24 cellular contexts compared by ENCODE assay signal in the genomic region with DNA sequence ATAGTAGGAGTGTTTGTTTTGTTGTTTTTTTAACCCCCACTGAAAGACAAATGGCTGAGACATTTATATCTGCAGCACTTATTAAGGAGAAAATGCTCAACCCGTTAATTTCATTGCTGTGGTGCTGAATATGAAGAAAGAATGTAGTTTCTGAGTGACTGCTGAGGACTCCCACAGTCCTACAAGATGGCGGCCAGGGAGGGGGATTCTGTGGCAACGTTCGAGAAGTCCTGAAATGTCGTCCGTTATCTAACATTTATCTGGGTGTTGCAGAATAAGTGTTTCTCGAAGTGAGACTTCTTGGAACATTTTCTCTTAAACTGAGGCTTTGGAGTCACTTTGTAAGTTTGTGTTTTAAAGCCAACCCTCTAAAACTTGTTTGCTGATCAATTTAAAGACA.
DNase-seq lines count a peak whose midpoint lies in the region; ATAC-seq and TF ChIP-seq lines count a peak whose summit lies in the region.
"Had no signal": no experiment of that assay in that cellular context is flagged by ENCODE, and none has a peak within 500 bp of the region (broad histone marks: within the 10 kb centered on the region; RNA-seq: fewer than 3 reads in every experiment).

No MANE protein-coding gene starts in this region.

- no peak for ATAC-seq in activated naive CD8-positive, alpha-beta T cell treated with anti-CD3 and anti-CD28 coated beads, Interleukin-2, amount 50 U/mL, for 24 hours
- no peak for ATAC-seq in HG02885 (IDR thresholded peaks at IDR 0.05; ENCODE audit: poor library complexity, unreplicated experiment)

- H3K9me2 ChIP-seq in hepatocyte (replicated peaks; ENCODE audit: insufficient read depth) = no peaks in the 10 kb centered on the region

- H3K4me3 ChIP-seq in HUES64 (ENCODE audit: low read length) (peak overlapping the region; percentile 33), hepatocyte (no peak overlapping the region), neural progenitor cell (no peak overlapping the region)
- H3K4me3 ChIP-seq: MG63, SJSA1 had no signal

- no peaks in the 10 kb centered on the region for H3F3A ChIP-seq in neural progenitor cell (ENCODE audit: low read depth)

- no peaks in the 10 kb centered on the region for H3K36me3 Mint-ChIP-seq in neural progenitor cell
- no peaks in the 10 kb centered on the region for H3K36me3 Mint-ChIP-seq in activated naive CD8-positive, alpha-beta T cell treated with anti-CD3 and anti-CD28 coated beads, Interleukin-2, amount 50 U/mL, for 24 hours (ENCODE audit: low read depth)
- H3K36me3 Mint-ChIP-seq: CD8-positive, alpha-beta memory T cell had no signal

- H4K20me1 ChIP-seq in hepatocyte (ENCODE audit: insufficient read depth, poor library complexity, severe bottlenecking) (no peaks in the 10 kb centered on the region), neural progenitor cell (ENCODE audit: low read depth) (no peaks in the 10 kb centered on the region)

- H3K9ac ChIP-seq in ES-I3 (ENCODE audit: low read depth, low read length) = peak overlapping the region; percentile 36; the same call in 1 of the 2 replicates
- H3K9ac ChIP-seq in HUES64 (ENCODE audit: low read depth, low read length) = peak overlapping the region; percentile 54
- no peak overlapping the region for H3K9ac ChIP-seq in neural progenitor cell

- no peaks in the 10 kb centered on the region for H3K27me3 Mint-ChIP-seq in neural progenitor cell (ENCODE audit: insufficient read depth, low read depth)
- peaks cover 2% of the 10 kb centered on the region for H3K27me3 Mint-ChIP-seq in activated naive CD8-positive, alpha-beta T cell treated with anti-CD3 and anti-CD28 coated beads, Interleukin-2, amount 50 U/mL, for 24 hours

- H3K27me3 ChIP-seq in HUES64 (ENCODE audit: insufficient read depth, low read length) (no peaks in the 10 kb centered on the region), hepatocyte (peaks cover 11% of the 10 kb centered on the region), neural progenitor cell (no peaks in the 10 kb centered on the region)

- TF ChIP-seq CTCF in hepatocyte (IDR thresholded peaks at IDR 0.05; ENCODE audit: poor library complexity) (no peak), neural progenitor cell (IDR thresholded peaks at IDR 0.05) (no peak)

- peaks cover 4% of the 10 kb centered on the region for H3K4me1 Mint-ChIP-seq in neural progenitor cell
- no peaks in the 10 kb centered on the region for H3K4me1 Mint-ChIP-seq in activated naive CD8-positive, alpha-beta T cell treated with anti-CD3 and anti-CD28 coated beads, Interleukin-2, amount 50 U/mL, for 24 hours
- H3K4me1 Mint-ChIP-seq: B cell; CD8-positive, alpha-beta memory T cell had no signal

- H3K4me1 ChIP-seq in ES-I3 (ENCODE audit: insufficient read depth, low read length) (peaks cover 13% of the 10 kb centered on the region), HUES64 (ENCODE audit: insufficient read depth, low read length) (peaks cover 46% of the 10 kb centered on the region), hepatocyte (ENCODE audit: insufficient read depth) (no peaks in the 10 kb centered on the region), neural progenitor cell (peaks cover 30% of the 10 kb centered on the region)
- H3K4me1 ChIP-seq: SJSA1 had no signal

- no peaks in the 10 kb centered on the region for H3K9me3 Mint-ChIP-seq in neural progenitor cell
- H3K9me3 Mint-ChIP-seq in activated naive CD8-positive, alpha-beta T cell treated with anti-CD3 and anti-CD28 coated beads, Interleukin-2, amount 50 U/mL, for 24 hours = no peaks in the 10 kb centered on the region
- H3K9me3 Mint-ChIP-seq: CD8-positive, alpha-beta memory T cell had no signal

- H3K9me3 ChIP-seq in ES-I3 (ENCODE audit: control insufficient read depth, insufficient read depth, low read length) = no peaks in the 10 kb centered on the region
- no peaks in the 10 kb centered on the region for H3K9me3 ChIP-seq in HUES64 (ENCODE audit: insufficient read depth, low read depth, low read length)
- no peaks in the 10 kb centered on the region for H3K9me3 ChIP-seq in hepatocyte (ENCODE audit: low read depth)
- no peaks in the 10 kb centered on the region for H3K9me3 ChIP-seq in neural progenitor cell (ENCODE audit: low read depth)
- H3K9me3 ChIP-seq: MG63, SJSA1 had no signal

- peak overlapping the region; percentile 57; the same call in 1 of the 2 replicates for H3K27ac ChIP-seq in HUES64 (ENCODE audit: low read depth, low read length)
- no peak overlapping the region for H3K27ac ChIP-seq in hepatocyte
- no peak overlapping the region for H3K27ac ChIP-seq in neural progenitor cell
- H3K27ac ChIP-seq: 22Rv1, C4-2B, HL-60, SJSA1 had no signal

- no peaks in the 10 kb centered on the region for H3K36me3 ChIP-seq in ES-I3 (ENCODE audit: insufficient read depth, low read length)
- H3K36me3 ChIP-seq in HUES64 (ENCODE audit: insufficient read depth, low read length) = no peaks in the 10 kb centered on the region
- no peaks in the 10 kb centered on the region for H3K36me3 ChIP-seq in hepatocyte (replicated peaks; ENCODE audit: insufficient read depth, low read depth)
- H3K36me3 ChIP-seq in neural progenitor cell = no peaks in the 10 kb centered on the region
- H3K36me3 ChIP-seq: MG63, SJSA1 had no signal

- DNase-seq in hepatocyte (ENCODE audit: low spot score) = no peak
- no peak for DNase-seq in neural progenitor cell (ENCODE audit: low spot score)
- DNase-seq in activated naive CD8-positive, alpha-beta T cell treated with anti-CD3 and anti-CD28 coated beads, Interleukin-2, amount 50 U/mL, for 24 hours = no peak
- DNase-seq in nucleus accumbens (lab: John Stamatoyannopoulos, UW) = no peak
- no peak for DNase-seq in GM19240 (ENCODE audit: insufficient read length, low spot score)
- DNase-seq: CD8-positive, alpha-beta memory T cell; DMS 273 treated with DMSO at 0.1 percent for 48 hours; DMS79 treated with DMSO at 0.1 percent for 48 hours; HCEC 1CT; KG1; MG63; NCI-H1105 treated with DMSO at 0.1 percent for 48 hours; NCI-H2029; NCI-H526 treated with DMSO at 0.1 percent for 48 hours; Right ventricle myocardium superior; RPMI8226 had no signal

- peak overlapping the region; percentile 32 for H2AFZ ChIP-seq in hepatocyte
- H2AFZ ChIP-seq in neural progenitor cell (replicated peaks) = peak overlapping the region; percentile 99

- no peak overlapping the region for H3K27ac Mint-ChIP-seq in neural progenitor cell
- H3K27ac Mint-ChIP-seq in activated naive CD8-positive, alpha-beta T cell treated with anti-CD3 and anti-CD28 coated beads, Interleukin-2, amount 50 U/mL, for 24 hours = no peak overlapping the region
- H3K27ac Mint-ChIP-seq: B cell had no signal

- H3K4me2 ChIP-seq in hepatocyte (peak overlapping the region; percentile 7), neural progenitor cell (no peak overlapping the region)

- H3K79me2 ChIP-seq in hepatocyte = no peaks in the 10 kb centered on the region
- H3K79me2 ChIP-seq in neural progenitor cell (ENCODE audit: low read depth) = no peaks in the 10 kb centered on the region

- 48% methylated on average over 7 of the region's 7 CpGs for WGBS in HUES64
- WGBS in hepatocyte (ENCODE audit: low lambda C conversion rate, missing lambda C conversion rate) = 29% methylated on average over 7 of the region's 7 CpGs

- H3K4me3 Mint-ChIP-seq in neural progenitor cell = no peak overlapping the region
- no peak overlapping the region for H3K4me3 Mint-ChIP-seq in activated naive CD8-positive, alpha-beta T cell treated with anti-CD3 and anti-CD28 coated beads, Interleukin-2, amount 50 U/mL, for 24 hours
- H3K4me3 Mint-ChIP-seq: B cell; CD8-positive, alpha-beta memory T cell had no signal
